9 cellular contexts compared by ENCODE assay signal in the genomic region with DNA sequence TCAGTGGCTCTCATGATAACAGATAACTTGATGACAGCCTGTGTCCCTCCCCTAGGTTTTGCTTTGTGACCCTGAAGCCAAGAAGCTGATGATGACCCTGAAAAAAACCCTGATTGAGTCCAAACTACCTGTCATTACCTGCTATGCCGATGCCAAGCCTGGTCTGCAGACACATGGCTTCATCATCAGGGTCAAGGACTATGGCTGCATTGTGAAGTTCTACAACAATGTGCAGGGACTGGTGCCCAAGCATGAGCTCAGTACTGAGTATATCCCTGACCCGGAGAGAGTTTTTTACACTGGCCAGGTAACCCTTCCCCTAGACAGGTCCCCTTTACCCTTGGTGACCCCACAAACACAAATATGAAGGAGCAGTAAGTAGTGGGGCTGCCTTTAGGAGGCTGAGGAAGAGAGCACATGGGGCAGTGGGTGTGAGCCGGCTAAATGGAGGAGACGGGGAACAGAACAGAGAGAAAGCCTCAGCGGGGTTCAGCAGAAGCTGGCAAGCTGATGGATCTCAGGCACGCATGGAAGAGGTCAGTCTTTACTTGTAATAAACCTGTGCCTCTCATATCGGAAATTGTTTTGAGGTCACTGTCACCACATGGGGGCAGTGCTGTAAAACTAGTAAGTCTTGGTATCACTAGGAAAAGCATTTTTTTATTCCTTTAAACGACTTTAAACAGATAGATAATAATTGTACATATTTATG. TPM values are rescaled to one million over a fixed set of nuclear protein-coding genes. Genes with fewer than 3 reads are reported as not detected.
A peak's percentile ranks its signal among the peaks of the same experiment; 100 is the strongest.
DNase-seq lines count a peak whose midpoint lies in the region; ATAC-seq, FAIRE-seq and TF ChIP-seq lines count a peak whose summit lies in the region.
"Had no signal": no experiment of that assay in that cellular context is flagged by ENCODE, and none has a peak within 500 bp of the region (broad histone marks: within the 10 kb centered on the region; RNA-seq: fewer than 3 reads in every experiment).

No MANE protein-coding gene starts in this region.

- no peak overlapping the region for H3K4me3 ChIP-seq in HepG2 (replicated peaks in 1 of 3; ENCODE audit: insufficient read depth in 1 of 3, low read depth in 2 of 3, low read length in 3 of 3)
- H3K4me3 ChIP-seq: BLaER1 had no signal

- CTCF ChIA-PET in HepG2 (lab: Yijun Ruan, JAX; ENCODE audit: low intra/inter-chr PET ratio, low total read pairs), result interaction anchor here (0.6 to 1.9 kb wide), 4 partner anchors 65 to 176 kb away, joined by 3 to 14 read pairs (median 6); no protein-coding TSS in a partner anchor

- H3K79me2 ChIP-seq in HepG2 (ENCODE audit: insufficient read depth, low read length), result no peaks in the 10 kb centered on the region

- no peaks in the 10 kb centered on the region for H3K4me1 ChIP-seq in HepG2 (ENCODE audit: insufficient read depth, low read length)
- H3K4me1 ChIP-seq: BLaER1 had no signal

- no peak overlapping the region for H3K4me2 ChIP-seq in HepG2 (ENCODE audit: low read depth, low read length)
- H3K4me2 ChIP-seq: BLaER1 had no signal

- intact Hi-C loops in HepG2 (cut with micrococcal nuclease; ENCODE audit: unreplicated experiment), result loop anchor here (1.0 kb wide), 2 partner anchors 66 to 69 kb away; no protein-coding TSS in a partner anchor

- no peak for FAIRE-seq in HepG2 (lab: Jason Lieb, UNC)

- H3K9ac ChIP-seq in HepG2 (ENCODE audit: insufficient read depth, low read depth, low read length), result no peak overlapping the region
- H3K9ac ChIP-seq: BLaER1 had no signal

- no peaks in the 10 kb centered on the region for H3K27me3 ChIP-seq in HepG2 (ENCODE audit: control insufficient read depth in 1 of 2, insufficient read depth in 2 of 2, low read length in 2 of 2)
- H3K27me3 ChIP-seq: BLaER1 had no signal

- POLR2A ChIA-PET in HepG2 (lab: Yijun Ruan, JAX), result no interaction called here

- TF ChIP-seq POLR2A in HepG2 (IDR thresholded peaks at IDR 0.05; ENCODE audit: insufficient read depth in 1 of 2, low read depth in 2 of 2, low read length in 2 of 2), result no peak

- ATAC-seq in HepG2, result peak; percentile 74
- no peak for ATAC-seq in HG03457 (IDR thresholded peaks at IDR 0.05; ENCODE audit: unreplicated experiment)

- in situ Hi-C loops in HepG2 (cut with HindIII; ENCODE audit: extremely low pct_ligation_motif_present, low pct_unique_long_range_greater_than_20kb), result loop anchor here (5.0 kb wide), 1 partner anchor 66 kb away; no protein-coding TSS in a partner anchor

- H3K36me3 ChIP-seq in HepG2 (replicated peaks in 1 of 2; ENCODE audit: control insufficient read depth in 1 of 2, insufficient read depth in 2 of 2, low read length in 2 of 2), result peaks cover 60 to 89% of the 10 kb centered on the region in 2 experiments

- TF ChIP-seq RAD21 in HepG2 (CRISPR knock-in tag; IDR thresholded peaks at IDR 0.05), result no peak

- TF ChIP-seq CTCF in HepG2 (CRISPR knock-in tag; IDR thresholded peaks at IDR 0.05), result peak; percentile 67

- DNase-seq in NCI-H1417 (lab: John Stamatoyannopoulos, UW) (peak; percentile 6 to 67 (median 27)), NCI-H1417 treated with DMSO at 0.1 percent for 48 hours (lab: John Stamatoyannopoulos, UW) (no peak), MV-4-11 (lab: John Stamatoyannopoulos, UW) (peak; percentile 52), UCSD-AML1 (lab: John Stamatoyannopoulos, UW; ENCODE audit: unreplicated experiment) (peak; percentile 23), cerebellum (ENCODE audit: low spot score) (peak; percentile 72), HepG2 (ENCODE audit: low spot score) (peak; percentile 50)
- DNase-seq in stimulated activated CD8-positive, alpha-beta memory T cell treated with anti-CD3 and anti-CD28 coated beads, Interleukin-4, amount 100 ng/mL, for 24 hours (ENCODE audit: low read depth), result peak; percentile 20

- no peak for TF ChIP-seq EP300 in HepG2 (IDR thresholded peaks at IDR 0.05; ENCODE audit: low read depth in 2 of 2, low read length in 2 of 2)
- no peak for TF ChIP-seq EP300 in HepG2 (CRISPR knock-in tag; IDR thresholded peaks at IDR 0.05; ENCODE audit: borderline replicate concordance)

- no TSS peak for BruUV-seq in HepG2 (replicated peaks; lab: Mats Ljungman, UMichigan)

- no peaks in the 10 kb centered on the region for H3K9me3 ChIP-seq in HepG2 (ENCODE audit: low read length)
- H3K9me3 ChIP-seq: BLaER1 had no signal

- no peak overlapping the region for H2AFZ ChIP-seq in HepG2 (ENCODE audit: low read length)

- no peak overlapping the region for H3K27ac ChIP-seq in HepG2 (ENCODE audit: extremely low read length, insufficient read depth, low read length)
- H3K27ac ChIP-seq: BLaER1 had no signal

- 78% methylated on average over 7 of the region's 8 CpGs for WGBS in HepG2 (ENCODE audit: low lambda C conversion rate)

- no peaks in the 10 kb centered on the region for H4K20me1 ChIP-seq in HepG2 (ENCODE audit: insufficient read depth, low read length)

RNA-seq across cellular contexts. Expression of a gene that starts 20.2 kb away (rescaled TPM):
- total RNA-seq in cerebellum (22.3 TPM), HepG2 (2016; rRNA removed; fragmentation: Illumina TruSeq; extraction: Trizol) (40.3 and 52.8 TPM in 2 replicates)
- 27.0 and 30.8 TPM in 2 replicates for total RNA-seq in HepG2 (2016; cell fraction: cytosol; rRNA removed; fragmentation: Illumina TruSeq; extraction: Trizol; ENCODE audit: low read depth)
- total RNA-seq in HepG2 (2016; cell fraction: insoluble cytoplasmic fraction; rRNA removed; fragmentation: Illumina TruSeq; extraction: Trizol), result 34.1 and 54.5 TPM in 2 replicates
- 18.0 and 20.8 TPM in 2 replicates for total RNA-seq in HepG2 (2016; cell fraction: membrane; rRNA removed; fragmentation: Illumina TruSeq; extraction: Trizol)
- total RNA-seq in HepG2 (2016; cell fraction: nucleus; rRNA removed; fragmentation: Illumina TruSeq; extraction: Trizol), result 98.0 and 102 TPM in 2 replicates
- 12.8 and 17.7 TPM in 2 replicates for polyA plus RNA-seq in HepG2 (2011; rRNA removed)
- 9.6 and 9.7 TPM in 2 replicates for polyA plus RNA-seq in HepG2 (2011; cell fraction: cytosol; rRNA removed)
- 42.8 and 48.5 TPM in 2 replicates for polyA plus RNA-seq in HepG2 (2011; cell fraction: nucleus; rRNA removed)
- 17.7 and 25.7 TPM in 2 replicates for polyA plus RNA-seq in HepG2 (2012)
- 3.2 and 3.6 TPM in 2 replicates for polyA plus RNA-seq in HepG2 (2016; cell fraction: cytosol; fragmentation: Illumina TruSeq; extraction: Trizol; ENCODE audit: low read depth)
- 22.1 and 22.5 TPM in 2 replicates for polyA plus RNA-seq in HepG2 (2016; cell fraction: insoluble cytoplasmic fraction; fragmentation: Illumina TruSeq; extraction: Trizol; ENCODE audit: low read depth)
- polyA plus RNA-seq in HepG2 (2016; cell fraction: membrane; fragmentation: Illumina TruSeq; extraction: Trizol; ENCODE audit: low read depth), result 5.0 and 5.4 TPM in 2 replicates
- polyA plus RNA-seq in HepG2 (2016; cell fraction: nucleus; fragmentation: Illumina TruSeq; extraction: Trizol; ENCODE audit: insufficient read depth, low read depth), result 93.1 and 111 TPM in 2 replicates
- 43.3 and 78.6 TPM in 2 replicates for polyA minus RNA-seq in HepG2 (2011; rRNA and poly(A)+ RNA removed; ENCODE audit: low replicate concordance)
- 18.0 and 22.6 TPM in 2 replicates for polyA minus RNA-seq in HepG2 (2011; cell fraction: cytosol; rRNA and poly(A)+ RNA removed)
- 41.7 and 65.8 TPM in 2 replicates for polyA minus RNA-seq in HepG2 (2011; cell fraction: nucleus; rRNA and poly(A)+ RNA removed)

RNA-seq across cellular contexts. Expression of a gene that starts 20.3 kb away (rescaled TPM):
- total RNA-seq in cerebellum (88.2 TPM), HepG2 (2016; rRNA removed; fragmentation: Illumina TruSeq; extraction: Trizol) (517 and 673 TPM in 2 replicates)
- 258 and 328 TPM in 2 replicates for total RNA-seq in HepG2 (2016; cell fraction: cytosol; rRNA removed; fragmentation: Illumina TruSeq; extraction: Trizol; ENCODE audit: low read depth)
- total RNA-seq in HepG2 (2016; cell fraction: insoluble cytoplasmic fraction; rRNA removed; fragmentation: Illumina TruSeq; extraction: Trizol), result 493 and 717 TPM in 2 replicates
- 437 and 464 TPM in 2 replicates for total RNA-seq in HepG2 (2016; cell fraction: membrane; rRNA removed; fragmentation: Illumina TruSeq; extraction: Trizol)
- total RNA-seq in HepG2 (2016; cell fraction: nucleus; rRNA removed; fragmentation: Illumina TruSeq; extraction: Trizol), result 157 and 178 TPM in 2 replicates
- polyA plus RNA-seq in HepG2 (2011; rRNA removed), result 276 and 312 TPM in 2 replicates
- 160 and 250 TPM in 2 replicates for polyA plus RNA-seq in HepG2 (2011; cell fraction: cytosol; rRNA removed)
- 31.3 and 53.0 TPM in 2 replicates for polyA plus RNA-seq in HepG2 (2011; cell fraction: nucleus; rRNA removed)
- polyA plus RNA-seq in HepG2 (2012), result 263 and 341 TPM in 2 replicates
- 314 and 388 TPM in 2 replicates for polyA plus RNA-seq in HepG2 (2016; cell fraction: cytosol; fragmentation: Illumina TruSeq; extraction: Trizol; ENCODE audit: low read depth)
- polyA plus RNA-seq in HepG2 (2016; cell fraction: insoluble cytoplasmic fraction; fragmentation: Illumina TruSeq; extraction: Trizol; ENCODE audit: low read depth), result 638 and 679 TPM in 2 replicates
- polyA plus RNA-seq in HepG2 (2016; cell fraction: membrane; fragmentation: Illumina TruSeq; extraction: Trizol; ENCODE audit: low read depth), result 396 and 455 TPM in 2 replicates
- 274 and 284 TPM in 2 replicates for polyA plus RNA-seq in HepG2 (2016; cell fraction: nucleus; fragmentation: Illumina TruSeq; extraction: Trizol; ENCODE audit: insufficient read depth, low read depth)
- 11.6 and 27.9 TPM in 2 replicates for polyA minus RNA-seq in HepG2 (2011; rRNA and poly(A)+ RNA removed; ENCODE audit: low replicate concordance)
- 25.3 and 27.0 TPM in 2 replicates for polyA minus RNA-seq in HepG2 (2011; cell fraction: cytosol; rRNA and poly(A)+ RNA removed)
- polyA minus RNA-seq in HepG2 (2011; cell fraction: nucleus; rRNA and poly(A)+ RNA removed), result 14.5 and 28.2 TPM in 2 replicates

RNA-seq across cellular contexts. Expression of a gene that starts 35.6 kb away (rescaled TPM):
- total RNA-seq in cerebellum, result 4.9 TPM
- not detected in 2 replicates for total RNA-seq in HepG2 (2016; rRNA removed; fragmentation: Illumina TruSeq; extraction: Trizol)
- total RNA-seq in HepG2 (2016; cell fraction: cytosol; rRNA removed; fragmentation: Illumina TruSeq; extraction: Trizol; ENCODE audit: low read depth), result not detected in 2 replicates
- total RNA-seq in HepG2 (2016; cell fraction: insoluble cytoplasmic fraction; rRNA removed; fragmentation: Illumina TruSeq; extraction: Trizol), result 0.06 TPM in 1 of 2 replicates, not detected in the other
- 0.10 TPM in 1 of 2 replicates, not detected in the other for total RNA-seq in HepG2 (2016; cell fraction: membrane; rRNA removed; fragmentation: Illumina TruSeq; extraction: Trizol)
- total RNA-seq in HepG2 (2016; cell fraction: nucleus; rRNA removed; fragmentation: Illumina TruSeq; extraction: Trizol), result not detected in 2 replicates
- polyA plus RNA-seq in HepG2 (2011; rRNA removed), result 0.15 TPM in 1 of 2 replicates, not detected in the other
- polyA plus RNA-seq in HepG2 (2011; cell fraction: cytosol; rRNA removed), result 0.09 and 0.15 TPM in 2 replicates
- polyA plus RNA-seq in HepG2 (2011; cell fraction: nucleus; rRNA removed), result 0.09 and 0.19 TPM in 2 replicates
- 0.24 and 0.43 TPM in 2 replicates for polyA plus RNA-seq in HepG2 (2012)
- polyA plus RNA-seq in HepG2 (2016; cell fraction: cytosol; fragmentation: Illumina TruSeq; extraction: Trizol; ENCODE audit: low read depth), result not detected in 2 replicates
- not detected in 2 replicates for polyA plus RNA-seq in HepG2 (2016; cell fraction: insoluble cytoplasmic fraction; fragmentation: Illumina TruSeq; extraction: Trizol; ENCODE audit: low read depth)
- polyA plus RNA-seq in HepG2 (2016; cell fraction: membrane; fragmentation: Illumina TruSeq; extraction: Trizol; ENCODE audit: low read depth), result 0.17 TPM in 1 of 2 replicates, not detected in the other
- polyA plus RNA-seq in HepG2 (2016; cell fraction: nucleus; fragmentation: Illumina TruSeq; extraction: Trizol; ENCODE audit: insufficient read depth, low read depth), result not detected in 2 replicates
- polyA minus RNA-seq in HepG2 (2011; rRNA and poly(A)+ RNA removed; ENCODE audit: low replicate concordance), result 0.24 and 3.0 TPM in 2 replicates
- polyA minus RNA-seq in HepG2 (2011; cell fraction: cytosol; rRNA and poly(A)+ RNA removed), result not detected in 2 replicates
- not detected in 2 replicates for polyA minus RNA-seq in HepG2 (2011; cell fraction: nucleus; rRNA and poly(A)+ RNA removed)

RNA-seq across cellular contexts. Expression of a gene that starts 42.1 kb away (rescaled TPM):
- total RNA-seq in cerebellum (not detected), HepG2 (2016; rRNA removed; fragmentation: Illumina TruSeq; extraction: Trizol) (0.04 TPM in 1 of 2 replicates, not detected in the other)
- total RNA-seq in HepG2 (2016; cell fraction: cytosol; rRNA removed; fragmentation: Illumina TruSeq; extraction: Trizol; ENCODE audit: low read depth), result not detected in 2 replicates
- total RNA-seq in HepG2 (2016; cell fraction: insoluble cytoplasmic fraction; rRNA removed; fragmentation: Illumina TruSeq; extraction: Trizol), result 0.06 TPM in 1 of 2 replicates, not detected in the other
- not detected in 2 replicates for total RNA-seq in HepG2 (2016; cell fraction: membrane; rRNA removed; fragmentation: Illumina TruSeq; extraction: Trizol)
- total RNA-seq in HepG2 (2016; cell fraction: nucleus; rRNA removed; fragmentation: Illumina TruSeq; extraction: Trizol), result not detected in 2 replicates
- not detected in 2 replicates for polyA plus RNA-seq in HepG2 (2011; rRNA removed)
- polyA plus RNA-seq in HepG2 (2011; cell fraction: cytosol; rRNA removed), result not detected in 2 replicates
- not detected in 2 replicates for polyA plus RNA-seq in HepG2 (2011; cell fraction: nucleus; rRNA removed)
- polyA plus RNA-seq in HepG2 (2012), result not detected in 2 replicates
- polyA plus RNA-seq in HepG2 (2016; cell fraction: cytosol; fragmentation: Illumina TruSeq; extraction: Trizol; ENCODE audit: low read depth), result not detected in 2 replicates
- polyA plus RNA-seq in HepG2 (2016; cell fraction: insoluble cytoplasmic fraction; fragmentation: Illumina TruSeq; extraction: Trizol; ENCODE audit: low read depth), result not detected in 2 replicates
- not detected in 2 replicates for polyA plus RNA-seq in HepG2 (2016; cell fraction: membrane; fragmentation: Illumina TruSeq; extraction: Trizol; ENCODE audit: low read depth)
- not detected in 2 replicates for polyA plus RNA-seq in HepG2 (2016; cell fraction: nucleus; fragmentation: Illumina TruSeq; extraction: Trizol; ENCODE audit: insufficient read depth, low read depth)
- not detected in 2 replicates for polyA minus RNA-seq in HepG2 (2011; rRNA and poly(A)+ RNA removed; ENCODE audit: low replicate concordance)
- not detected in 2 replicates for polyA minus RNA-seq in HepG2 (2011; cell fraction: cytosol; rRNA and poly(A)+ RNA removed)
- polyA minus RNA-seq in HepG2 (2011; cell fraction: nucleus; rRNA and poly(A)+ RNA removed), result not detected in 2 replicates

RNA-seq across cellular contexts. Expression of a gene that starts 48.8 kb away (rescaled TPM):
- 6.9 TPM for total RNA-seq in cerebellum
- total RNA-seq in HepG2 (2016; rRNA removed; fragmentation: Illumina TruSeq; extraction: Trizol), result 8.7 and 13.6 TPM in 2 replicates
- total RNA-seq in HepG2 (2016; cell fraction: cytosol; rRNA removed; fragmentation: Illumina TruSeq; extraction: Trizol; ENCODE audit: low read depth), result 1.2 TPM in 2 replicates
- 8.2 and 11.9 TPM in 2 replicates for total RNA-seq in HepG2 (2016; cell fraction: insoluble cytoplasmic fraction; rRNA removed; fragmentation: Illumina TruSeq; extraction: Trizol)
- 2.8 and 2.9 TPM in 2 replicates for total RNA-seq in HepG2 (2016; cell fraction: membrane; rRNA removed; fragmentation: Illumina TruSeq; extraction: Trizol)
- total RNA-seq in HepG2 (2016; cell fraction: nucleus; rRNA removed; fragmentation: Illumina TruSeq; extraction: Trizol), result 5.1 and 5.4 TPM in 2 replicates
- polyA plus RNA-seq in HepG2 (2011; rRNA removed), result 2.6 and 3.8 TPM in 2 replicates
- polyA plus RNA-seq in HepG2 (2011; cell fraction: cytosol; rRNA removed), result 1.9 and 2.2 TPM in 2 replicates
- polyA plus RNA-seq in HepG2 (2011; cell fraction: nucleus; rRNA removed), result 1.5 and 1.6 TPM in 2 replicates
- 3.3 and 4.6 TPM in 2 replicates for polyA plus RNA-seq in HepG2 (2012)
- 0.42 and 0.52 TPM in 2 replicates for polyA plus RNA-seq in HepG2 (2016; cell fraction: cytosol; fragmentation: Illumina TruSeq; extraction: Trizol; ENCODE audit: low read depth)
- 10.3 and 10.8 TPM in 2 replicates for polyA plus RNA-seq in HepG2 (2016; cell fraction: insoluble cytoplasmic fraction; fragmentation: Illumina TruSeq; extraction: Trizol; ENCODE audit: low read depth)
- 1.1 and 1.3 TPM in 2 replicates for polyA plus RNA-seq in HepG2 (2016; cell fraction: membrane; fragmentation: Illumina TruSeq; extraction: Trizol; ENCODE audit: low read depth)
- 5.9 and 6.2 TPM in 2 replicates for polyA plus RNA-seq in HepG2 (2016; cell fraction: nucleus; fragmentation: Illumina TruSeq; extraction: Trizol; ENCODE audit: insufficient read depth, low read depth)
- polyA minus RNA-seq in HepG2 (2011; rRNA and poly(A)+ RNA removed; ENCODE audit: low replicate concordance), result 3.8 and 4.9 TPM in 2 replicates
- 3.6 and 4.0 TPM in 2 replicates for polyA minus RNA-seq in HepG2 (2011; cell fraction: cytosol; rRNA and poly(A)+ RNA removed)
- polyA minus RNA-seq in HepG2 (2011; cell fraction: nucleus; rRNA and poly(A)+ RNA removed), result 3.0 and 3.5 TPM in 2 replicates
